ENCODE assay signal across 18 cellular contexts in genomic region chr9:6845128-6845826, GRCh38.
DNase-seq lines count a peak whose midpoint lies in the region; ATAC-seq and TF ChIP-seq lines count a peak whose summit lies in the region.
"Had no signal": no experiment of that assay in that cellular context is flagged by ENCODE, and none has a peak within 500 bp of the region (broad histone marks: within the 10 kb centered on the region; RNA-seq: fewer than 3 reads in every experiment).

No MANE protein-coding gene starts in this region.

- peak overlapping the region in 2 of 3 donors; percentile 26 to 67 for H3K27ac Mint-ChIP-seq in CD4-positive, CD25-positive, alpha-beta regulatory T cell
- peak overlapping the region; percentile 73 for H3K27ac Mint-ChIP-seq in nephron progenitor cell

- POLR2A ChIA-PET in HCT116 (lab: Charles Lee) = no interaction called here

- no peak overlapping the region for H3K4me2 ChIP-seq in HCT116 (ENCODE audit: low read length)
- H3K4me2 ChIP-seq: SK-N-SH had no signal

- no peak for TF ChIP-seq POLR2A in HCT116 (IDR thresholded peaks at IDR 0.05; ENCODE audit: borderline replicate concordance, extremely low read depth, insufficient read depth, insufficient read length)

- DNase-seq in CD4-positive, CD25-positive, alpha-beta regulatory T cell = no peak
- no peak for DNase-seq in HCT116 (ENCODE audit: low read depth, low spot score)
- no peak for DNase-seq in left lobe of liver (ENCODE audit: low spot score)
- no peak for DNase-seq in nephron progenitor cell
- no peak for DNase-seq in stimulated activated CD4-positive, alpha-beta T cell treated with anti-CD3 and anti-CD28 coated beads, Interleukin-4, amount 100 ng/mL, for 4 hours
- DNase-seq in stimulated activated CD4-positive, alpha-beta T cell treated with anti-CD3 and anti-CD28 coated beads, Interleukin-2, amount 100 ng/mL, for 24 hours = no peak
- DNase-seq in head of caudate nucleus = no peak
- DNase-seq in substantia nigra (lab: John Stamatoyannopoulos, UW) = no peak
- DNase-seq: Kasumi-1, NCI-H1092 treated with DMSO at 0.1 percent for 48 hours, NCI-H1436, NCI-H187, NCI-H2081 treated with DMSO at 0.1 percent for 48 hours, NCI-H2171, NCI-H226, Peyer's patch had no signal

- TF ChIP-seq CTCF in HCT116 (IDR thresholded peaks at IDR 0.05 in 2 of 3, conservative IDR thresholded peaks at IDR 0.05 in 1 of 3; ENCODE audit: borderline replicate concordance in 1 of 3, insufficient read depth in 1 of 3, low read depth in 2 of 3, low read length in 2 of 3) (no peak), nephron progenitor cell (IDR thresholded peaks at IDR 0.05) (no peak)

- no peak overlapping the region for H3K4me3 ChIP-seq in CD4-positive, CD25-positive, alpha-beta regulatory T cell (ENCODE audit: low read depth, low read length)
- H3K4me3 ChIP-seq in HCT116 (replicated peaks in 1 of 2; ENCODE audit: low read depth in 1 of 2, low read length in 2 of 2) = no peak overlapping the region
- H3K4me3 ChIP-seq: Peyer's patch had no signal

- CTCF ChIA-PET in HCT116 (lab: Charles Lee) = no interaction called here

- peaks cover 0 to 2% (median 0%) of the 10 kb centered on the region in 7 donors for H3K9me3 Mint-ChIP-seq in CD4-positive, CD25-positive, alpha-beta regulatory T cell
- H3K9me3 Mint-ChIP-seq in nephron progenitor cell = no peaks in the 10 kb centered on the region

- intact Hi-C loops in HCT116 (cut with micrococcal nuclease) (no loop called here), head of caudate nucleus (cut with DNase I) (no loop called here)

- no peak for ATAC-seq in CD4-positive, CD25-positive, alpha-beta regulatory T cell (ENCODE audit: low read depth in 2 of 2)
- peak; percentile 14; the same call in 1 of the 2 replicates for ATAC-seq in HCT116
- ATAC-seq in left lobe of liver = peak; percentile 17

- H3K9me3 ChIP-seq in CD4-positive, CD25-positive, alpha-beta regulatory T cell (ENCODE audit: control insufficient read depth in 2 of 2, low read length in 2 of 2) = no peaks in the 10 kb centered on the region
- no peaks in the 10 kb centered on the region for H3K9me3 ChIP-seq in HCT116 (ENCODE audit: control insufficient read depth in 1 of 2, insufficient read depth in 1 of 2, low read depth in 1 of 2, low read length in 2 of 2)
- H3K9me3 ChIP-seq: Peyer's patch, SK-N-SH had no signal

- no TSS peak for BruUV-seq in HCT116 (replicated peaks; lab: Mats Ljungman, UMichigan)

- peaks cover 35% of the 10 kb centered on the region for H3K36me3 Mint-ChIP-seq in CD4-positive, CD25-positive, alpha-beta regulatory T cell
- peaks cover 6% of the 10 kb centered on the region for H3K36me3 Mint-ChIP-seq in nephron progenitor cell (ENCODE audit: low read depth)

- no peak for TF ChIP-seq RAD21 in HCT116 (IDR thresholded peaks at IDR 0.05; ENCODE audit: low read depth)

- peaks cover 8 to 35% (median 17%) of the 10 kb centered on the region in 4 donors for H3K4me1 Mint-ChIP-seq in CD4-positive, CD25-positive, alpha-beta regulatory T cell
- H3K4me1 Mint-ChIP-seq in nephron progenitor cell = peaks cover 19% of the 10 kb centered on the region

- H2AFZ ChIP-seq in HCT116 (ENCODE audit: low read depth, low read length, poor library complexity, severe bottlenecking) = no peak overlapping the region

- H4K20me1 ChIP-seq in HCT116 (ENCODE audit: insufficient read depth) = no peaks in the 10 kb centered on the region

- H3K27me3 ChIP-seq in CD4-positive, CD25-positive, alpha-beta regulatory T cell (ENCODE audit: control insufficient read depth, insufficient read depth, low read length) = no peaks in the 10 kb centered on the region
- no peaks in the 10 kb centered on the region for H3K27me3 ChIP-seq in HCT116 (ENCODE audit: insufficient read depth, low read length)
- H3K27me3 ChIP-seq: Peyer's patch had no signal

- RAD21 ChIA-PET in HCT116 (lab: Charles Lee; ENCODE audit: low non-redundant PET in 1 of 2, low total read pairs in 2 of 2, uncharacterized antibody in 2 of 2, unreplicated experiment in 2 of 2) = no interaction called here

- no peaks in the 10 kb centered on the region for H3K4me1 ChIP-seq in CD4-positive, CD25-positive, alpha-beta regulatory T cell (ENCODE audit: control insufficient read depth, insufficient read depth, low read length, poor library complexity, severe bottlenecking)
- H3K4me1 ChIP-seq in HCT116 (ENCODE audit: control insufficient read depth in 1 of 2, insufficient read depth in 2 of 2, low read length in 2 of 2) = no peaks in the 10 kb centered on the region
- H3K4me1 ChIP-seq: Peyer's patch had no signal

- no peak overlapping the region for H3K27ac ChIP-seq in CD4-positive, CD25-positive, alpha-beta regulatory T cell (ENCODE audit: insufficient read depth, low read length, poor library complexity, severe bottlenecking)
- no peak overlapping the region for H3K27ac ChIP-seq in HCT116 (ENCODE audit: low read depth, low read length)
- H3K27ac ChIP-seq in substantia nigra (ENCODE audit: low read depth, low read length, poor library complexity, severe bottlenecking) = no peak overlapping the region
- H3K27ac ChIP-seq: HL-60, Peyer's patch had no signal

- H3K9ac ChIP-seq in HCT116 (ENCODE audit: low read length) = no peak overlapping the region
- H3K9ac ChIP-seq: SK-N-SH had no signal

- no peaks in the 10 kb centered on the region for H3K27me3 Mint-ChIP-seq in CD4-positive, CD25-positive, alpha-beta regulatory T cell
- peaks cover 2% of the 10 kb centered on the region for H3K27me3 Mint-ChIP-seq in nephron progenitor cell (ENCODE audit: low read depth, poor library complexity)

- H3K4me3 Mint-ChIP-seq in CD4-positive, CD25-positive, alpha-beta regulatory T cell = no peak overlapping the region
- no peak overlapping the region for H3K4me3 Mint-ChIP-seq in nephron progenitor cell

- H3K9me2 ChIP-seq in HCT116 (ENCODE audit: insufficient read depth) = no peaks in the 10 kb centered on the region
- H3K9me2 ChIP-seq: SK-N-SH had no signal

- no peaks in the 10 kb centered on the region for H3K79me2 ChIP-seq in HCT116 (ENCODE audit: insufficient read depth, low read length)

- peaks cover 11% of the 10 kb centered on the region for H3K36me3 ChIP-seq in CD4-positive, CD25-positive, alpha-beta regulatory T cell (ENCODE audit: control insufficient read depth, insufficient read depth, low read length)
- peaks cover 0 to 6% of the 10 kb centered on the region in 2 experiments; a peak in 1 of 4 replicates for H3K36me3 ChIP-seq in HCT116 (ENCODE audit: control insufficient read depth in 1 of 2, insufficient read depth in 2 of 2, low read length in 2 of 2)

TF ChIP-seq in HCT116, 20 proteins besides CTCF, POLR2A, EP300 and RAD21:
- TF ChIP-seq SP1 (IDR thresholded peaks at IDR 0.05; ENCODE audit: low read depth) (no peak), EZH2phosphoT487 (IDR thresholded peaks at IDR 0.05; ENCODE audit: borderline replicate concordance) (no peak), ATF3 (IDR thresholded peaks at IDR 0.05) (no peak), FOSL1 (IDR thresholded peaks at IDR 0.05; ENCODE audit: low read depth) (no peak), POLR2AphosphoS5 (IDR thresholded peaks at IDR 0.05; ENCODE audit: low read depth, low read length) (no peak), YY1 (IDR thresholded peaks at IDR 0.05; ENCODE audit: extremely low read depth, insufficient replicate concordance, low read depth, low read length) (no peak), SRF (IDR thresholded peaks at IDR 0.05; ENCODE audit: low read depth) (no peak), TCF7L2 (IDR thresholded peaks at IDR 0.05; ENCODE audit: borderline replicate concordance, extremely low read depth, insufficient read depth, insufficient read length) (no peak)

Comparison
In these comparisons a context has a peak if more than half of its experiments do, and no peak if none do; other contexts are left out.
1. ATAC-seq: peak in HCT116 (single experiment) and left lobe of liver (single experiment); none in CD4-positive, CD25-positive, alpha-beta regulatory T cell (0 of 2).